ENCODE assay signal across 1 cellular context in the genomic region with DNA sequence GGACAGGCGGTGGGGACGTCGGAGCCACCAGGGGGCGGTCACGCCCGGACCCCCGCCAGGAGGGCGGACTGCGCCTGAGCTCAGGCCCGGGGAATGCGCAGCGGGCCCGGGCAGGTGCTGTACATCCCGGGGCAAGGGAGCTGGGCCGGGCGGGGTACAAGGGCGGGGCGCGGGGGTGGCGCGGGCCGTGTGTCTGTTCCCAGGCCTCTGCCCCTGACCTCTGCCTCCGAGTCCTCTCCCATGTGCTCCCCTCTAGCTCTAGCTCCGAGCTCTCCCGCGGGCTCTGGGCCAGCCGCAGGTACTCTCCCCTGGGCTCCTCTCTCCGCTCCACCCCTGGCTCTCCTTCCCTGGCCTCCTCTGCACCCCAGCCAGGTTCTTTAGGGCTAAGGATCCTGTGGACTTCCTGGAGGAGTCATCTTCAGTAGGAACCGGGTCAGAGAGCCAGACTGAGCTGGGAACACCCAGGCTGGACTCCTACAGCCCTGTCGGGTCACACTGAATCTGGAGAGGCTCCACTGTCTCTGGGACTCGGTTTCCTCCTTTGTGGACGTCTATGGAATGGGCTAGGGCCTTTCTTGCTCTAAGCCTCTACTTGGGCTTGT.
TF ChIP-seq lines count a peak whose summit lies in the region.

No MANE protein-coding gene starts in this region.

TF ChIP-seq in GM23338, 12 proteins besides CTCF, POLR2A, EP300 and RAD21 (continued from another document):
- TF ChIP-seq NANOG (IDR thresholded peaks at IDR 0.05; ENCODE audit: borderline replicate concordance) (no peak), ZNF331 (CRISPR knock-in tag; IDR thresholded peaks at IDR 0.05; ENCODE audit: low read depth) (no peak), CREB1 (CRISPR knock-in tag; IDR thresholded peaks at IDR 0.05; ENCODE audit: low read depth) (no peak), EZH2phosphoT487 (IDR thresholded peaks at IDR 0.05; ENCODE audit: unreplicated experiment) (no peak), POLR2AphosphoS5 (IDR thresholded peaks at IDR 0.05; ENCODE audit: low read depth) (no peak), JUNB (IDR thresholded peaks at IDR 0.05; ENCODE audit: unreplicated experiment) (no peak), STAT1 (IDR thresholded peaks at IDR 0.05; ENCODE audit: unreplicated experiment) (no peak)
- TF ChIP-seq, protein P1, sequence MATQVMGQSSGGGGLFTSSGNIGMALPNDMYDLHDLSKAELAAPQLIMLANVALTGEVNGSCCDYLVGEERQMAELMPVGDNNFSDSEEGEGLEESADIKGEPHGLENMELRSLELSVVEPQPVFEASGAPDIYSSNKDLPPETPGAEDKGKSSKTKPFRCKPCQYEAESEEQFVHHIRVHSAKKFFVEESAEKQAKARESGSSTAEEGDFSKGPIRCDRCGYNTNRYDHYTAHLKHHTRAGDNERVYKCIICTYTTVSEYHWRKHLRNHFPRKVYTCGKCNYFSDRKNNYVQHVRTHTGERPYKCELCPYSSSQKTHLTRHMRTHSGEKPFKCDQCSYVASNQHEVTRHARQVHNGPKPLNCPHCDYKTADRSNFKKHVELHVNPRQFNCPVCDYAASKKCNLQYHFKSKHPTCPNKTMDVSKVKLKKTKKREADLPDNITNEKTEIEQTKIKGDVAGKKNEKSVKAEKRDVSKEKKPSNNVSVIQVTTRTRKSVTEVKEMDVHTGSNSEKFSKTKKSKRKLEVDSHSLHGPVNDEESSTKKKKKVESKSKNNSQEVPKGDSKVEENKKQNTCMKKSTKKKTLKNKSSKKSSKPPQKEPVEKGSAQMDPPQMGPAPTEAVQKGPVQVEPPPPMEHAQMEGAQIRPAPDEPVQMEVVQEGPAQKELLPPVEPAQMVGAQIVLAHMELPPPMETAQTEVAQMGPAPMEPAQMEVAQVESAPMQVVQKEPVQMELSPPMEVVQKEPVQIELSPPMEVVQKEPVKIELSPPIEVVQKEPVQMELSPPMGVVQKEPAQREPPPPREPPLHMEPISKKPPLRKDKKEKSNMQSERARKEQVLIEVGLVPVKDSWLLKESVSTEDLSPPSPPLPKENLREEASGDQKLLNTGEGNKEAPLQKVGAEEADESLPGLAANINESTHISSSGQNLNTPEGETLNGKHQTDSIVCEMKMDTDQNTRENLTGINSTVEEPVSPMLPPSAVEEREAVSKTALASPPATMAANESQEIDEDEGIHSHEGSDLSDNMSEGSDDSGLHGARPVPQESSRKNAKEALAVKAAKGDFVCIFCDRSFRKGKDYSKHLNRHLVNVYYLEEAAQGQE (IDR thresholded peaks at IDR 0.05; ENCODE audit: unreplicated experiment), result no peak
- TF ChIP-seq, protein P2, sequence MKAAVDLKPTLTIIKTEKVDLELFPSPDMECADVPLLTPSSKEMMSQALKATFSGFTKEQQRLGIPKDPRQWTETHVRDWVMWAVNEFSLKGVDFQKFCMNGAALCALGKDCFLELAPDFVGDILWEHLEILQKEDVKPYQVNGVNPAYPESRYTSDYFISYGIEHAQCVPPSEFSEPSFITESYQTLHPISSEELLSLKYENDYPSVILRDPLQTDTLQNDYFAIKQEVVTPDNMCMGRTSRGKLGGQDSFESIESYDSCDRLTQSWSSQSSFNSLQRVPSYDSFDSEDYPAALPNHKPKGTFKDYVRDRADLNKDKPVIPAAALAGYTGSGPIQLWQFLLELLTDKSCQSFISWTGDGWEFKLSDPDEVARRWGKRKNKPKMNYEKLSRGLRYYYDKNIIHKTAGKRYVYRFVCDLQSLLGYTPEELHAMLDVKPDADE (IDR thresholded peaks at IDR 0.05), result no peak
